ENCODE assay signal across 1 cellular context in genomic region chr20:8019178-8019997, GRCh38.
TF ChIP-seq lines count a peak whose summit lies in the region.

A gene with protein sequence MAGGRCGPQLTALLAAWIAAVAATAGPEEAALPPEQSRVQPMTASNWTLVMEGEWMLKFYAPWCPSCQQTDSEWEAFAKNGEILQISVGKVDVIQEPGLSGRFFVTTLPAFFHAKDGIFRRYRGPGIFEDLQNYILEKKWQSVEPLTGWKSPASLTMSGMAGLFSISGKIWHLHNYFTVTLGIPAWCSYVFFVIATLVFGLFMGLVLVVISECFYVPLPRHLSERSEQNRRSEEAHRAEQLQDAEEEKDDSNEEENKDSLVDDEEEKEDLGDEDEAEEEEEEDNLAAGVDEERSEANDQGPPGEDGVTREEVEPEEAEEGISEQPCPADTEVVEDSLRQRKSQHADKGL (minus strand): TSS chr20:8019761. CDS start chr20:8019613, 148 bp downstream.

TF ChIP-seq in GM12878, 131 proteins besides CTCF, POLR2A, EP300 and RAD21 (continued from another document and continues in another):
- TF ChIP-seq, protein P1, sequence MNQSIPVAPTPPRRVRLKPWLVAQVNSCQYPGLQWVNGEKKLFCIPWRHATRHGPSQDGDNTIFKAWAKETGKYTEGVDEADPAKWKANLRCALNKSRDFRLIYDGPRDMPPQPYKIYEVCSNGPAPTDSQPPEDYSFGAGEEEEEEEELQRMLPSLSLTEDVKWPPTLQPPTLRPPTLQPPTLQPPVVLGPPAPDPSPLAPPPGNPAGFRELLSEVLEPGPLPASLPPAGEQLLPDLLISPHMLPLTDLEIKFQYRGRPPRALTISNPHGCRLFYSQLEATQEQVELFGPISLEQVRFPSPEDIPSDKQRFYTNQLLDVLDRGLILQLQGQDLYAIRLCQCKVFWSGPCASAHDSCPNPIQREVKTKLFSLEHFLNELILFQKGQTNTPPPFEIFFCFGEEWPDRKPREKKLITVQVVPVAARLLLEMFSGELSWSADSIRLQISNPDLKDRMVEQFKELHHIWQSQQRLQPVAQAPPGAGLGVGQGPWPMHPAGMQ (IDR thresholded peaks at IDR 0.05; ENCODE audit: borderline replicate concordance), result no peak
- TF ChIP-seq FOXM1 (IDR thresholded peaks at IDR 0.05; ENCODE audit: low read depth, low read length), result no peak
- TF ChIP-seq, protein P2, sequence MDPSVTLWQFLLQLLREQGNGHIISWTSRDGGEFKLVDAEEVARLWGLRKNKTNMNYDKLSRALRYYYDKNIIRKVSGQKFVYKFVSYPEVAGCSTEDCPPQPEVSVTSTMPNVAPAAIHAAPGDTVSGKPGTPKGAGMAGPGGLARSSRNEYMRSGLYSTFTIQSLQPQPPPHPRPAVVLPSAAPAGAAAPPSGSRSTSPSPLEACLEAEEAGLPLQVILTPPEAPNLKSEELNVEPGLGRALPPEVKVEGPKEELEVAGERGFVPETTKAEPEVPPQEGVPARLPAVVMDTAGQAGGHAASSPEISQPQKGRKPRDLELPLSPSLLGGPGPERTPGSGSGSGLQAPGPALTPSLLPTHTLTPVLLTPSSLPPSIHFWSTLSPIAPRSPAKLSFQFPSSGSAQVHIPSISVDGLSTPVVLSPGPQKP (IDR thresholded peaks at IDR 0.05; ENCODE audit: low read depth, low read length), result no peak
- TF ChIP-seq RUNX3 (IDR thresholded peaks at IDR 0.05; ENCODE audit: low read length), result peak; percentile 44; the same call in 1 of the 2 replicates
- no peak for TF ChIP-seq PML (IDR thresholded peaks at IDR 0.05; ENCODE audit: low read length)
- no peak for TF ChIP-seq NR2C2 (IDR thresholded peaks at IDR 0.05; ENCODE audit: borderline replicate concordance, control insufficient read depth, insufficient read length, low read depth)
- TF ChIP-seq, protein P3, sequence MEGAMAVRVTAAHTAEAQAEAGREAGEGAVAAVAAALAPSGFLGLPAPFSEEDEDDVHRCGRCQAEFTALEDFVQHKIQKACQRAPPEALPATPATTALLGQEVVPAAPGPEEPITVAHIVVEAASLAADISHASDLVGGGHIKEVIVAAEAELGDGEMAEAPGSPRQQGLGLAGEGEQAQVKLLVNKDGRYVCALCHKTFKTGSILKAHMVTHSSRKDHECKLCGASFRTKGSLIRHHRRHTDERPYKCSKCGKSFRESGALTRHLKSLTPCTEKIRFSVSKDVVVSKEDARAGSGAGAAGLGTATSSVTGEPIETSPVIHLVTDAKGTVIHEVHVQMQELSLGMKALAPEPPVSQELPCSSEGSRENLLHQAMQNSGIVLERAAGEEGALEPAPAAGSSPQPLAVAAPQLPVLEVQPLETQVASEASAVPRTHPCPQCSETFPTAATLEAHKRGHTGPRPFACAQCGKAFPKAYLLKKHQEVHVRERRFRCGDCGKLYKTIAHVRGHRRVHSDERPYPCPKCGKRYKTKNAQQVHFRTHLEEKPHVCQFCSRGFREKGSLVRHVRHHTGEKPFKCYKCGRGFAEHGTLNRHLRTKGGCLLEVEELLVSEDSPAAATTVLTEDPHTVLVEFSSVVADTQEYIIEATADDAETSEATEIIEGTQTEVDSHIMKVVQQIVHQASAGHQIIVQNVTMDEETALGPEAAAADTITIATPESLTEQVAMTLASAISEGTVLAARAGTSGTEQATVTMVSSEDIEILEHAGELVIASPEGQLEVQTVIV (IDR thresholded peaks at IDR 0.05; ENCODE audit: borderline replicate concordance, partially characterized antibody), result no peak
- no peak for TF ChIP-seq MTA3 (IDR thresholded peaks at IDR 0.05; ENCODE audit: borderline replicate concordance, low read length)
- TF ChIP-seq EED (IDR thresholded peaks at IDR 0.05; ENCODE audit: low read depth), result 0 out of 2 replicates have a peak, but pooled peaks have one; percentile 31
- TF ChIP-seq ZNF274 (IDR thresholded peaks at IDR 0.05; ENCODE audit: insufficient read depth, insufficient read length), result no peak
- no peak for TF ChIP-seq PAX8 (IDR thresholded peaks at IDR 0.05)
- TF ChIP-seq POU2F2 (IDR thresholded peaks at IDR 0.05; ENCODE audit: borderline replicate concordance, low read depth, low read length), result peak; percentile 73; the same call in 2 of the 3 replicates
- TF ChIP-seq NBN (IDR thresholded peaks at IDR 0.05), result no peak
- TF ChIP-seq CBX5 (IDR thresholded peaks at IDR 0.05; ENCODE audit: low read depth), result no peak
- TF ChIP-seq ZNF592 (IDR thresholded peaks at IDR 0.05), result no peak
- peak; percentile 57; the same call in 1 of the 2 replicates for TF ChIP-seq ZNF217 (IDR thresholded peaks at IDR 0.05)
- TF ChIP-seq MYC (IDR thresholded peaks at IDR 0.05; ENCODE audit: insufficient read depth, insufficient read length, insufficient replicate concordance, low read length, severe bottlenecking), result no peak
- TF ChIP-seq NR2C1 (IDR thresholded peaks at IDR 0.05), result no peak
- TF ChIP-seq MEF2B (IDR thresholded peaks at IDR 0.05; ENCODE audit: partially characterized antibody, poor library complexity, severe bottlenecking), result peak; percentile 81
- peak; percentile 74; the same call in 1 of the 2 replicates for TF ChIP-seq BACH1 (IDR thresholded peaks at IDR 0.05; ENCODE audit: borderline replicate concordance)
- TF ChIP-seq POLR2AphosphoS2 (IDR thresholded peaks at IDR 0.05; ENCODE audit: low read depth, low read length), result peak; percentile 60; the same call in 1 of the 2 replicates
- TF ChIP-seq, protein P4, sequence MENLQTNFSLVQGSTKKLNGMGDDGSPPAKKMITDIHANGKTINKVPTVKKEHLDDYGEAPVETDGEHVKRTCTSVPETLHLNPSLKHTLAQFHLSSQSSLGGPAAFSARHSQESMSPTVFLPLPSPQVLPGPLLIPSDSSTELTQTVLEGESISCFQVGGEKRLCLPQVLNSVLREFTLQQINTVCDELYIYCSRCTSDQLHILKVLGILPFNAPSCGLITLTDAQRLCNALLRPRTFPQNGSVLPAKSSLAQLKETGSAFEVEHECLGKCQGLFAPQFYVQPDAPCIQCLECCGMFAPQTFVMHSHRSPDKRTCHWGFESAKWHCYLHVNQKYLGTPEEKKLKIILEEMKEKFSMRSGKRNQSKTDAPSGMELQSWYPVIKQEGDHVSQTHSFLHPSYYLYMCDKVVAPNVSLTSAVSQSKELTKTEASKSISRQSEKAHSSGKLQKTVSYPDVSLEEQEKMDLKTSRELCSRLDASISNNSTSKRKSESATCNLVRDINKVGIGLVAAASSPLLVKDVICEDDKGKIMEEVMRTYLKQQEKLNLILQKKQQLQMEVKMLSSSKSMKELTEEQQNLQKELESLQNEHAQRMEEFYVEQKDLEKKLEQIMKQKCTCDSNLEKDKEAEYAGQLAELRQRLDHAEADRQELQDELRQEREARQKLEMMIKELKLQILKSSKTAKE (IDR thresholded peaks at IDR 0.05; ENCODE audit: low read depth, poor library complexity, severe bottlenecking), result no peak
- peak; percentile 81 for TF ChIP-seq POLR2AphosphoS5 (IDR thresholded peaks at IDR 0.05; ENCODE audit: low read length)
- TF ChIP-seq, protein P5, sequence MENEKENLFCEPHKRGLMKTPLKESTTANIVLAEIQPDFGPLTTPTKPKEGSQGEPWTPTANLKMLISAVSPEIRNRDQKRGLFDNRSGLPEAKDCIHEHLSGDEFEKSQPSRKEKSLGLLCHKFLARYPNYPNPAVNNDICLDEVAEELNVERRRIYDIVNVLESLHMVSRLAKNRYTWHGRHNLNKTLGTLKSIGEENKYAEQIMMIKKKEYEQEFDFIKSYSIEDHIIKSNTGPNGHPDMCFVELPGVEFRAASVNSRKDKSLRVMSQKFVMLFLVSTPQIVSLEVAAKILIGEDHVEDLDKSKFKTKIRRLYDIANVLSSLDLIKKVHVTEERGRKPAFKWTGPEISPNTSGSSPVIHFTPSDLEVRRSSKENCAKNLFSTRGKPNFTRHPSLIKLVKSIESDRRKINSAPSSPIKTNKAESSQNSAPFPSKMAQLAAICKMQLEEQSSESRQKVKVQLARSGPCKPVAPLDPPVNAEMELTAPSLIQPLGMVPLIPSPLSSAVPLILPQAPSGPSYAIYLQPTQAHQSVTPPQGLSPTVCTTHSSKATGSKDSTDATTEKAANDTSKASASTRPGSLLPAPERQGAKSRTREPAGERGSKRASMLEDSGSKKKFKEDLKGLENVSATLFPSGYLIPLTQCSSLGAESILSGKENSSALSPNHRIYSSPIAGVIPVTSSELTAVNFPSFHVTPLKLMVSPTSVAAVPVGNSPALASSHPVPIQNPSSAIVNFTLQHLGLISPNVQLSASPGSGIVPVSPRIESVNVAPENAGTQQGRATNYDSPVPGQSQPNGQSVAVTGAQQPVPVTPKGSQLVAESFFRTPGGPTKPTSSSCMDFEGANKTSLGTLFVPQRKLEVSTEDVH (IDR thresholded peaks at IDR 0.05; ENCODE audit: low read depth, partially characterized antibody), result no peak
- TF ChIP-seq BHLHE40 (IDR thresholded peaks at IDR 0.05; ENCODE audit: borderline replicate concordance in 1 of 2, low read depth in 2 of 2, low read length in 1 of 2), result peak in 1 of 2 experiments; percentile 32; a peak in 2 of 4 replicates
- TF ChIP-seq BCL11A (IDR thresholded peaks at IDR 0.05; ENCODE audit: low read depth, low read length), result no peak
- TF ChIP-seq CEBPB (IDR thresholded peaks at IDR 0.05; ENCODE audit: borderline replicate concordance in 1 of 2, low read depth in 2 of 2, low read length in 2 of 2), result no peak
- no peak for TF ChIP-seq SUPT20H (IDR thresholded peaks at IDR 0.05; ENCODE audit: borderline replicate concordance, control insufficient read depth, low read depth, low read length)
- TF ChIP-seq RB1 (IDR thresholded peaks at IDR 0.05; ENCODE audit: borderline replicate concordance), result peak; percentile 80; the same call in 1 of the 2 replicates
- no peak for TF ChIP-seq JUND (IDR thresholded peaks at IDR 0.05; ENCODE audit: low read depth, low read length)
- 0 out of 2 replicates have a peak, but pooled peaks have one; percentile 3 for TF ChIP-seq TCF3 (IDR thresholded peaks at IDR 0.05; ENCODE audit: borderline replicate concordance, insufficient read depth, low read depth, low read length)
- TF ChIP-seq ZSCAN29 (IDR thresholded peaks at IDR 0.05), result no peak
- no peak for TF ChIP-seq RELA (IDR thresholded peaks at IDR 0.05; ENCODE audit: borderline replicate concordance, partially characterized antibody)
- TF ChIP-seq, protein P6, sequence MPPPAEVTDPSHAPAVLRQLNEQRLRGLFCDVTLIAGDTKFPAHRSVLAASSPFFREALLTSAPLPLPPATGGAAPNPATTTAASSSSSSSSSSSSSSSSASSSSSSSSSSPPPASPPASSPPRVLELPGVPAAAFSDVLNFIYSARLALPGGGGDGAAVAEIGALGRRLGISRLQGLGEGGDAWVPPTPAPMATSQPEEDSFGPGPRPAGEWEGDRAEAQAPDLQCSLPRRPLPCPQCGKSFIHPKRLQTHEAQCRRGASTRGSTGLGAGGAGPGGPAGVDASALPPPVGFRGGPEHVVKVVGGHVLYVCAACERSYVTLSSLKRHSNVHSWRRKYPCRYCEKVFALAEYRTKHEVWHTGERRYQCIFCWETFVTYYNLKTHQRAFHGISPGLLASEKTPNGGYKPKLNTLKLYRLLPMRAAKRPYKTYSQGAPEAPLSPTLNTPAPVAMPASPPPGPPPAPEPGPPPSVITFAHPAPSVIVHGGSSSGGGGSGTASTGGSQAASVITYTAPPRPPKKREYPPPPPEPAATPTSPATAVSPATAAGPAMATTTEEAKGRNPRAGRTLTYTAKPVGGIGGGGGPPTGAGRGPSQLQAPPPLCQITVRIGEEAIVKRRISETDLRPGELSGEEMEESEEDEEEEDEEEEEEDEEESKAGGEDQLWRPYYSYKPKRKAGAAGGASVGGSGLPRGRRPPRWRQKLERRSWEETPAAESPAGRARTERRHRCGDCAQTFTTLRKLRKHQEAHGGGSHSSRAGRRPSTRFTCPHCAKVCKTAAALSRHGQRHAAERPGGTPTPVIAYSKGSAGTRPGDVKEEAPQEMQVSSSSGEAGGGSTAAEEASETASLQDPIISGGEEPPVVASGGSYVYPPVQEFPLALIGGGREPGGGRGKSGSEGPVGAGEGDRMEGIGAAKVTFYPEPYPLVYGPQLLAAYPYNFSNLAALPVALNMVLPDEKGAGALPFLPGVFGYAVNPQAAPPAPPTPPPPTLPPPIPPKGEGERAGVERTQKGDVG (CRISPR knock-in tag; IDR thresholded peaks at IDR 0.05), result no peak
- TF ChIP-seq RELB (IDR thresholded peaks at IDR 0.05; ENCODE audit: low read depth), result no peak
- no peak for TF ChIP-seq CBX3 (IDR thresholded peaks at IDR 0.05; ENCODE audit: borderline replicate concordance, low read depth)
- TF ChIP-seq SMAD1 (IDR thresholded peaks at IDR 0.05; ENCODE audit: low read depth, partially characterized antibody), result no peak
- peak; percentile 82; the same call in 1 of the 2 replicates for TF ChIP-seq SMARCA5 (IDR thresholded peaks at IDR 0.05)
- no peak for TF ChIP-seq STAT3 (IDR thresholded peaks at IDR 0.05; ENCODE audit: low read depth, low read length)
- TF ChIP-seq BMI1 (IDR thresholded peaks at IDR 0.05; ENCODE audit: borderline replicate concordance), result peak; percentile 97
